ENCODE assay signal across 8 cellular contexts in genomic region chr5:34008721-34009120, GRCh38. TPM values are rescaled to one million over a fixed set of nuclear protein-coding genes. Genes with fewer than 3 reads are reported as not detected.
DNase-seq lines count a peak whose midpoint lies in the region; ATAC-seq, FAIRE-seq and TF ChIP-seq lines count a peak whose summit lies in the region.

No MANE protein-coding gene starts in this region.

- no peaks in the 10 kb centered on the region for H3K27me3 Mint-ChIP-seq in activated naive CD8-positive, alpha-beta T cell treated with anti-CD3 and anti-CD28 coated beads, Interleukin-2, amount 50 U/mL, for 24 hours
- no peaks in the 10 kb centered on the region for H3K27me3 Mint-ChIP-seq in type B pancreatic cell

- 7% methylated on average over 2 of the region's 2 CpGs for WGBS in A549 (ENCODE audit: missing lambda C conversion rate)
- WGBS in liver = 6% methylated on average over 2 of the region's 2 CpGs

- peaks cover 5% of the 10 kb centered on the region for H3K36me3 Mint-ChIP-seq in activated naive CD8-positive, alpha-beta T cell treated with anti-CD3 and anti-CD28 coated beads, Interleukin-2, amount 50 U/mL, for 24 hours (ENCODE audit: low read depth)
- peaks cover 3% of the 10 kb centered on the region for H3K36me3 Mint-ChIP-seq in type B pancreatic cell

- in situ Hi-C loops in GM13977 (cut with MboI; ENCODE audit: low pct_unique_long_range_greater_than_20kb, low sequenced_read_pairs, unreplicated experiment) = no loop called here

- POLR2A ChIA-PET in A549 (lab: Yijun Ruan, JAX) = interaction anchor here (0.6 to 1.4 kb wide), 6 partner anchors 8 to 907 kb away, joined by 3 to 4 read pairs (median 4); partner anchors contain the start of genes BRIX1 and RAD1

- CTCF ChIA-PET in A549 (lab: Yijun Ruan, JAX) = no interaction called here

- TF ChIP-seq EP300 in A549 (IDR thresholded peaks at IDR 0.05) = no peak

- H3K4me1 Mint-ChIP-seq in activated naive CD8-positive, alpha-beta T cell treated with anti-CD3 and anti-CD28 coated beads, Interleukin-2, amount 50 U/mL, for 24 hours = peaks cover 35% of the 10 kb centered on the region
- peaks cover 24% of the 10 kb centered on the region for H3K4me1 Mint-ChIP-seq in type B pancreatic cell (ENCODE audit: unreplicated experiment)

- TF ChIP-seq RAD21 in A549 (conservative IDR thresholded peaks at IDR 0.05 in 1 of 2, IDR thresholded peaks at IDR 0.05 in 1 of 2) (no peak), liver (IDR thresholded peaks at IDR 0.05) (no peak)

- DNase-seq in A549 (ENCODE audit: low read depth in 1 of 2, low spot score in 1 of 2) (no peak), HFF-Myc (ENCODE audit: extremely low read depth, low read depth) (no peak), type B pancreatic cell (ENCODE audit: extremely low spot score, unreplicated experiment) (no peak), NCI-H146 treated with DMSO at 0.1 percent for 48 hours (lab: John Stamatoyannopoulos, UW; ENCODE audit: unreplicated experiment) (no peak), GM13977 (ENCODE audit: low spot score) (no peak), HuH-7.5 (ENCODE audit: low spot score) (no peak)
- DNase-seq in activated naive CD8-positive, alpha-beta T cell treated with anti-CD3 and anti-CD28 coated beads, Interleukin-2, amount 50 U/mL, for 24 hours = no peak

- H3K27me3 ChIP-seq in liver (ENCODE audit: control insufficient read depth in 4 of 4, insufficient read depth in 4 of 4, low read length in 3 of 4) = no peaks in the 10 kb centered on the region

- peak overlapping the region; percentile 82 for H3K4me3 Mint-ChIP-seq in activated naive CD8-positive, alpha-beta T cell treated with anti-CD3 and anti-CD28 coated beads, Interleukin-2, amount 50 U/mL, for 24 hours
- peak overlapping the region; percentile 95 for H3K4me3 Mint-ChIP-seq in type B pancreatic cell

- no peak for FAIRE-seq in A549 (lab: Jason Lieb, UNC)

- TF ChIP-seq POLR2A in A549 (IDR thresholded peaks at IDR 0.05; ENCODE audit: low read length) = no peak

- no peaks in the 10 kb centered on the region for H3K9me3 ChIP-seq in A549
- no peaks in the 10 kb centered on the region for H3K9me3 ChIP-seq in liver (ENCODE audit: control insufficient read depth in 4 of 4, low read length in 3 of 4)

- H3K9me3 Mint-ChIP-seq in activated naive CD8-positive, alpha-beta T cell treated with anti-CD3 and anti-CD28 coated beads, Interleukin-2, amount 50 U/mL, for 24 hours = no peaks in the 10 kb centered on the region
- H3K9me3 Mint-ChIP-seq in type B pancreatic cell = peaks cover 4% of the 10 kb centered on the region

- H3K9ac ChIP-seq in liver (ENCODE audit: low read depth in 1 of 2, low read length in 2 of 2) = peak overlapping the region; percentile 20 to 99

- H3K4me2 ChIP-seq in A549 = peak overlapping the region; percentile 82

- peak overlapping the region; percentile 84 for H3K4me3 ChIP-seq in A549
- peak overlapping the region; percentile 58 for H3K4me3 ChIP-seq in HFF-Myc (replicated peaks; ENCODE audit: low read depth, low read length)
- H3K4me3 ChIP-seq in liver (ENCODE audit: low read depth in 1 of 3, low read length in 3 of 3) = peak overlapping the region; percentile 65 to 96 (median 77)

- peaks cover 0 to 8% (median 0%) of the 10 kb centered on the region in 4 donors for H3K36me3 ChIP-seq in liver (ENCODE audit: control insufficient read depth in 4 of 4, insufficient read depth in 3 of 4, low read depth in 1 of 4, low read length in 3 of 4)

- peak overlapping the region; percentile 81 for H3K27ac Mint-ChIP-seq in activated naive CD8-positive, alpha-beta T cell treated with anti-CD3 and anti-CD28 coated beads, Interleukin-2, amount 50 U/mL, for 24 hours
- peak overlapping the region; percentile 95 for H3K27ac Mint-ChIP-seq in type B pancreatic cell

- no peak for TF ChIP-seq CTCF in A549 (IDR thresholded peaks at IDR 0.05)
- no peak for TF ChIP-seq CTCF in HFF-Myc (IDR thresholded peaks at IDR 0.05; ENCODE audit: low read depth, low read length, missing control alignments)
- no peak for TF ChIP-seq CTCF in liver (IDR thresholded peaks at IDR 0.05; ENCODE audit: low read depth, low read length, missing input control)
- no peak for TF ChIP-seq CTCF in type B pancreatic cell (conservative IDR thresholded peaks at IDR 0.05)
- TF ChIP-seq CTCF in GM13977 (IDR thresholded peaks at IDR 0.05; ENCODE audit: extremely low read depth, insufficient read depth, missing control alignments) = no peak

- ATAC-seq in A549 = no peak
- ATAC-seq in activated naive CD8-positive, alpha-beta T cell treated with anti-CD3 and anti-CD28 coated beads, Interleukin-2, amount 50 U/mL, for 24 hours = no peak

- H3K4me1 ChIP-seq in A549 (peaks cover 15% of the 10 kb centered on the region; the same call in 2 of the 3 replicates), liver (ENCODE audit: control insufficient read depth in 4 of 4, insufficient read depth in 4 of 4, low read length in 3 of 4) (peaks cover 0 to 60% (median 46%) of the 10 kb centered on the region in 4 donors)

- H3K27ac ChIP-seq in A549 (peak overlapping the region; percentile 93 to 94), liver (ENCODE audit: low read depth in 1 of 2, low read length in 2 of 2) (peak overlapping the region; percentile 75 to 89)

TF ChIP-seq in A549, 52 proteins besides CTCF, POLR2A, EP300 and RAD21 (continues in another document):
- TF ChIP-seq, protein P1, sequence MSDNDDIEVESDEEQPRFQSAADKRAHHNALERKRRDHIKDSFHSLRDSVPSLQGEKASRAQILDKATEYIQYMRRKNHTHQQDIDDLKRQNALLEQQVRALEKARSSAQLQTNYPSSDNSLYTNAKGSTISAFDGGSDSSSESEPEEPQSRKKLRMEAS (IDR thresholded peaks at IDR 0.05) = no peak
- no peak for TF ChIP-seq EHMT2 (IDR thresholded peaks at IDR 0.05; ENCODE audit: low read depth)

TF ChIP-seq in liver, 16 proteins besides CTCF, POLR2A, EP300 and RAD21 (continues in another document):
- no peak for TF ChIP-seq YY1 (IDR thresholded peaks at IDR 0.05)
- TF ChIP-seq ZBTB33 (IDR thresholded peaks at IDR 0.05) = no peak

RNA-seq across cellular contexts. Expression of gene AMACR, which starts 0.9 kb away (rescaled TPM):
- 22.1 and 30.1 TPM in 2 replicates for polyA plus RNA-seq in A549 (2011; rRNA removed)
- 7.6 and 10.0 TPM in 2 replicates for polyA plus RNA-seq in A549 (2012; cell fraction: cytosol; rRNA removed)
- polyA plus RNA-seq in A549 (2012; cell fraction: nucleus; rRNA removed) = 5.7 and 7.6 TPM in 2 replicates
- 16.7 to 21.1 TPM (median 19.6 TPM) in 3 replicates for polyA plus RNA-seq in A549 (2017; fragmentation: RNase III; extraction: RNeasy Plus Mini Kit Qiagen cat#74134 plus additional on column Dnase treatment)
- 8.4 and 9.1 TPM in 2 replicates for polyA minus RNA-seq in A549 (2011; rRNA and poly(A)+ RNA removed)
- 10 to 100 TPM; 15.6 to 48.5 TPM for total RNA-seq in liver
- polyA plus RNA-seq in liver = 10 to 100 TPM; 27.5 to 35.8 TPM
- total RNA-seq in type B pancreatic cell (ENCODE audit: low replicate concordance) = 30.7 and 35.1 TPM in 2 replicates

RNA-seq across cellular contexts. Expression of gene SLC45A2, which starts 24.2 kb away (rescaled TPM):
- not detected in 2 replicates for polyA plus RNA-seq in A549 (2011; rRNA removed)
- 0.04 TPM in 1 of 2 replicates, not detected in the other for polyA plus RNA-seq in A549 (2012; cell fraction: cytosol; rRNA removed)
- 0.05 TPM in 1 of 2 replicates, not detected in the other for polyA plus RNA-seq in A549 (2012; cell fraction: nucleus; rRNA removed)
- polyA plus RNA-seq in A549 (2017; fragmentation: RNase III; extraction: RNeasy Plus Mini Kit Qiagen cat#74134 plus additional on column Dnase treatment) = not detected in 3 replicates
- polyA minus RNA-seq in A549 (2011; rRNA and poly(A)+ RNA removed) = 0.33 TPM in 1 of 2 replicates, not detected in the other
- 1 to 10 TPM in 1 of 2 donors, not detected in 1; 1.3 TPM for total RNA-seq in liver
- under 1 TPM in 1 of 2 donors, not detected in 1; 0.01 TPM for polyA plus RNA-seq in liver
- total RNA-seq in type B pancreatic cell (ENCODE audit: low replicate concordance) = 0.62 and 2.1 TPM in 2 replicates

RNA-seq across cellular contexts. Expression of gene C1QTNF3, which starts 34.3 kb away (rescaled TPM):
- 1.3 and 1.4 TPM in 2 replicates for polyA plus RNA-seq in A549 (2011; rRNA removed)
- 0.11 and 0.16 TPM in 2 replicates for polyA plus RNA-seq in A549 (2012; cell fraction: cytosol; rRNA removed)
- 0.77 and 0.91 TPM in 2 replicates for polyA plus RNA-seq in A549 (2012; cell fraction: nucleus; rRNA removed)
- 0.18 to 0.35 TPM (median 0.26 TPM) in 3 replicates for polyA plus RNA-seq in A549 (2017; fragmentation: RNase III; extraction: RNeasy Plus Mini Kit Qiagen cat#74134 plus additional on column Dnase treatment)
- polyA minus RNA-seq in A549 (2011; rRNA and poly(A)+ RNA removed) = 0.58 TPM in 2 replicates
- total RNA-seq in liver = 1 to 10 TPM; 3.1 to 6.2 TPM
- polyA plus RNA-seq in liver = 1 to 10 TPM in 1 of 2 donors, under 1 TPM in 1; 0.81 to 1.8 TPM
- 3.2 and 5.1 TPM in 2 replicates for total RNA-seq in type B pancreatic cell (ENCODE audit: low replicate concordance)
